Comparison of ENCODE assay signal across 1 cellular context in genomic region chr12:109573029-109573913, GRCh38.
A peak's percentile ranks its signal among the peaks of the same experiment; 100 is the strongest.
TF ChIP-seq lines count a peak whose summit lies in the region.

TSS of gene MMAB (minus strand) at chr12:109573504. CDS start at chr12:109573480, 24 bp downstream.
TSS of gene MVK (plus strand) at chr12:109573794. CDS start at chr12:109574823, 1,029 bp downstream.

TF ChIP-seq in K562, 482 proteins besides CTCF, POLR2A, EP300 and RAD21 (continued from another document and continues in another):
- TF ChIP-seq ZNF511 (CRISPR knock-in tag; IDR thresholded peaks at IDR 0.05) (peak; percentile 93; the same call in 1 of the 2 replicates), PYGO2 (tag; IDR thresholded peaks at IDR 0.05) (no peak), NBN (IDR thresholded peaks at IDR 0.05; ENCODE audit: low read depth) (peak; percentile 99), NR1H2 (CRISPR knock-in tag; IDR thresholded peaks at IDR 0.05) (no peak), ZNF253 (CRISPR knock-in tag; conservative IDR thresholded peaks at IDR 0.05) (no peak), SP2 (IDR thresholded peaks at IDR 0.05; ENCODE audit: extremely low read depth, low read depth, low read length, poor library complexity, severe bottlenecking) (peak; percentile 59), TCF7 (IDR thresholded peaks at IDR 0.05; ENCODE audit: borderline replicate concordance) (no peak), TARDBP (IDR thresholded peaks at IDR 0.05) (peak; percentile 100), NCOR1 (IDR thresholded peaks at IDR 0.05) (no peak), HDAC8 (tag; IDR thresholded peaks at IDR 0.05) (peak; percentile 80), RNF219 (CRISPR knock-in tag; IDR thresholded peaks at IDR 0.05) (no peak), PHF8 (IDR thresholded peaks at IDR 0.05; ENCODE audit: borderline replicate concordance, low read length) (peak; percentile 99), ZNF174 (CRISPR knock-in tag; IDR thresholded peaks at IDR 0.05) (no peak), TEAD4 (IDR thresholded peaks at IDR 0.05; ENCODE audit: low read length) (0 out of 2 replicates have a peak, but pooled peaks have one; percentile 5), TEAD4 (CRISPR knock-in tag; IDR thresholded peaks at IDR 0.05; ENCODE audit: borderline replicate concordance) (no peak), SNIP1 (IDR thresholded peaks at IDR 0.05; ENCODE audit: low read depth) (peak; percentile 22; the same call in 1 of the 2 replicates), ZNF395 (CRISPR knock-in tag; IDR thresholded peaks at IDR 0.05) (0 out of 2 replicates have a peak, but pooled peaks have one; percentile 34), USF2 (CRISPR knock-in tag; IDR thresholded peaks at IDR 0.05) (peak; percentile 95), DMBX1 (CRISPR knock-in tag; IDR thresholded peaks at IDR 0.05; ENCODE audit: borderline replicate concordance) (peak; percentile 42; the same call in 1 of the 2 replicates), BDP1 (IDR thresholded peaks at IDR 0.05; ENCODE audit: insufficient read depth, insufficient read length) (no peak), ZFPM2 (CRISPR knock-in tag; IDR thresholded peaks at IDR 0.05) (no peak), ZNF518B (CRISPR knock-in tag; IDR thresholded peaks at IDR 0.05) (no peak), HDGF (IDR thresholded peaks at IDR 0.05) (no peak), STAT5B (CRISPR knock-in tag; IDR thresholded peaks at IDR 0.05) (no peak), CBX2 (IDR thresholded peaks at IDR 0.05; ENCODE audit: insufficient read depth, low read length, poor library complexity, severe bottlenecking) (no peak), CSDE1 (IDR thresholded peaks at IDR 0.05) (peak in 1 of 2 experiments; percentile 99; a peak in 2 of 4 replicates), KDM4B (IDR thresholded peaks at IDR 0.05; ENCODE audit: borderline replicate concordance in 2 of 2, low read depth in 1 of 2) (peak in 1 of 2 experiments; percentile 78; a peak in 1 of 4 replicates), ZNF639 (CRISPR knock-in tag; conservative IDR thresholded peaks at IDR 0.05 in 1 of 2, IDR thresholded peaks at IDR 0.05 in 1 of 2) (no peak), ZNF778 (CRISPR knock-in tag; IDR thresholded peaks at IDR 0.05) (no peak), BHLHE40 (IDR thresholded peaks at IDR 0.05; ENCODE audit: low read length) (peak; percentile 80), TEAD1 (CRISPR knock-in tag; IDR thresholded peaks at IDR 0.05) (no peak), TAF15 (IDR thresholded peaks at IDR 0.05; ENCODE audit: low read depth, low read length) (no peak), ADNP (tag; IDR thresholded peaks at IDR 0.05) (no peak), BRF1 (IDR thresholded peaks at IDR 0.05; ENCODE audit: borderline replicate concordance, extremely low read depth, insufficient read length) (no peak), POLR2B (IDR thresholded peaks at IDR 0.05; ENCODE audit: low read depth, partially characterized antibody) (peak; percentile 81), ZNF431 (CRISPR knock-in tag; IDR thresholded peaks at IDR 0.05) (no peak), RBFOX2 (IDR thresholded peaks at IDR 0.05; ENCODE audit: low read depth, low read length) (peak; percentile 95), RBM39 (optimal IDR thresholded peaks at IDR 0.05; ENCODE audit: low read depth, low read length) (no peak), ZFP36 (IDR thresholded peaks at IDR 0.05; ENCODE audit: low read depth, low read length, partially characterized antibody) (no peak), ZFP91 (CRISPR knock-in tag; IDR thresholded peaks at IDR 0.05) (no peak), ATF3 (IDR thresholded peaks at IDR 0.05) (peak; percentile 97), ATF3 (CRISPR knock-in tag; conservative IDR thresholded peaks at IDR 0.05) (peak; percentile 59; the same call in 1 of the 2 replicates), ZNF707 (CRISPR knock-in tag; conservative IDR thresholded peaks at IDR 0.05) (no peak), CUX1 (CRISPR knock-in tag; IDR thresholded peaks at IDR 0.05) (no peak), ZNF449 (CRISPR knock-in tag; IDR thresholded peaks at IDR 0.05) (no peak), CBX8 (IDR thresholded peaks at IDR 0.05; ENCODE audit: borderline replicate concordance, extremely low read depth, low read depth, low read length, poor library complexity, severe bottlenecking) (no peak), TAF9B (IDR thresholded peaks at IDR 0.05; ENCODE audit: partially characterized antibody) (peak; percentile 80)
